ENCODE assay signal across 25 cellular contexts in the genomic region with DNA sequence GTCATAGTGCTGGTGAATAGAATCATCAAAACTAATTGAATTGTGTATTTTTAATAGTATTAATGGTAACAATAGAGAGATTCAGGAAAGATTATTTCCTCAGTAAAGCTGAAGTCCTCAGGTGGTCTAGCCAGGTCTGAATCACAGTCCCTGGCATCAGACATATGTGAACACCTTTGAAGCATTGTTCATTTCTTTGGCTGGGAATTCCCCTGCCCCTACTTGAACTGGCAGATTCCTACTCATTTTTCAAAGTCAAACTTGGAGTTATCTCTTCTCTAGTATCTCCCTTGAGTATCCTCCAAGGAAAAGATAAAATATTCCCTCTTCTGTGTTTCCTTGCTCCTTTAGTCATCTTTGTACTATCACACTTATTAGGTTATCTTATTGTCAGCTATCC.
"Had no signal": no experiment of that assay in that cellular context is flagged by ENCODE, and none has a peak within 500 bp of the region (broad histone marks: within the 10 kb centered on the region; RNA-seq: fewer than 3 reads in every experiment).

No MANE protein-coding gene starts in this region.

- H3K27ac Mint-ChIP-seq: immature natural killer cell; memory B cell; naive thymus-derived CD4-positive, alpha-beta T cell; natural killer cell treated with Interleukin-12 subunit alpha and Interleukin-12 subunit beta and Interleukin-15 and Interleukin-18, amount 100 ng/mL, for 72 hours; progenitor cell of endocrine pancreas; stimulated activated effector memory CD8-positive, alpha-beta T cell treated with anti-CD3 and anti-CD28 coated beads, Interleukin-12 subunit alpha, Interleukin-12 subunit beta, amount 100 ng/mL, for 72 hours; stimulated activated naive CD8-positive, alpha-beta T cell treated with anti-CD3 and anti-CD28 coated beads, Interleukin-15, Interleukin-2, amounts not matched to agents 100 ng/mL and 50 ng/mL, for 24 hours had no signal

- H3K4me3 Mint-ChIP-seq: immature natural killer cell; memory B cell; naive thymus-derived CD4-positive, alpha-beta T cell; natural killer cell treated with Interleukin-12 subunit alpha and Interleukin-12 subunit beta and Interleukin-15 and Interleukin-18, amount 100 ng/mL, for 72 hours; stimulated activated effector memory CD8-positive, alpha-beta T cell treated with anti-CD3 and anti-CD28 coated beads, Interleukin-12 subunit alpha, Interleukin-12 subunit beta, amount 100 ng/mL, for 72 hours; stimulated activated naive CD8-positive, alpha-beta T cell treated with anti-CD3 and anti-CD28 coated beads, Interleukin-15, Interleukin-2, amounts not matched to agents 100 ng/mL and 50 ng/mL, for 24 hours had no signal

- DNase-seq: hypothalamus; immature natural killer cell; kidney; left ventricle myocardium inferior; midbrain; mucosa of descending colon; naive thymus-derived CD4-positive, alpha-beta T cell; ovary; retina; right cardiac atrium; spleen; stimulated activated CD4-positive, alpha-beta T cell treated with anti-CD3 and anti-CD28 coated beads, Interleukin-4, amount 100 ng/mL, for 24 hours; stimulated activated naive CD4-positive, alpha-beta T cell; tibial artery; uterus had no signal

- H3K27ac ChIP-seq: left ventricle myocardium inferior, ovary, skin epidermis, spleen, suprapubic skin, thoracic aorta, tibial artery, uterus had no signal

- ATAC-seq: mucosa of descending colon; naive thymus-derived CD4-positive, alpha-beta T cell; natural killer cell treated with Interleukin-12 subunit alpha and Interleukin-12 subunit beta and Interleukin-15 and Interleukin-18, amount 100 ng/mL, for 72 hours; right cardiac atrium; sciatic nerve; stimulated activated effector memory CD8-positive, alpha-beta T cell treated with anti-CD3 and anti-CD28 coated beads, Interleukin-12 subunit alpha, Interleukin-12 subunit beta, amount 100 ng/mL, for 72 hours had no signal

- H3K9me3 ChIP-seq: left ventricle myocardium inferior, mucosa of descending colon, ovary, spleen, suprapubic skin, thoracic aorta, tibial artery, uterus had no signal

- H3K27me3 ChIP-seq: ovary, spleen, suprapubic skin, tibial artery, uterus had no signal

- H3K4me1 Mint-ChIP-seq: immature natural killer cell; memory B cell; naive thymus-derived CD4-positive, alpha-beta T cell; stimulated activated effector memory CD8-positive, alpha-beta T cell treated with anti-CD3 and anti-CD28 coated beads, Interleukin-12 subunit alpha, Interleukin-12 subunit beta, amount 100 ng/mL, for 72 hours had no signal

- H3K9me3 Mint-ChIP-seq: naive thymus-derived CD4-positive, alpha-beta T cell; stimulated activated naive CD8-positive, alpha-beta T cell treated with anti-CD3 and anti-CD28 coated beads, Interleukin-15, Interleukin-2, amounts not matched to agents 100 ng/mL and 50 ng/mL, for 24 hours had no signal

- H3K36me3 ChIP-seq: left ventricle myocardium inferior, ovary, spleen, suprapubic skin, thoracic aorta, tibial artery, uterus had no signal

- H3K36me3 Mint-ChIP-seq: immature natural killer cell; memory B cell; naive thymus-derived CD4-positive, alpha-beta T cell; natural killer cell treated with Interleukin-12 subunit alpha and Interleukin-12 subunit beta and Interleukin-15 and Interleukin-18, amount 100 ng/mL, for 72 hours; stimulated activated effector memory CD8-positive, alpha-beta T cell treated with anti-CD3 and anti-CD28 coated beads, Interleukin-12 subunit alpha, Interleukin-12 subunit beta, amount 100 ng/mL, for 72 hours had no signal

- H3K27me3 Mint-ChIP-seq: memory B cell; naive thymus-derived CD4-positive, alpha-beta T cell; natural killer cell treated with Interleukin-12 subunit alpha and Interleukin-12 subunit beta and Interleukin-15 and Interleukin-18, amount 100 ng/mL, for 72 hours; progenitor cell of endocrine pancreas; stimulated activated naive CD8-positive, alpha-beta T cell treated with anti-CD3 and anti-CD28 coated beads, Interleukin-15, Interleukin-2, amounts not matched to agents 100 ng/mL and 50 ng/mL, for 24 hours had no signal

- H3K4me3 ChIP-seq: left ventricle myocardium inferior, lung, mucosa of descending colon, ovary, skin epidermis, spleen, suprapubic skin, thoracic aorta, tibial artery, uterus had no signal

- H3K4me1 ChIP-seq: spleen, uterus had no signal
